Comparison of ENCODE assay signal across 8 cellular contexts in genomic region chr19:4455742-4456565, GRCh38. TPM values are rescaled to one million over a fixed set of nuclear protein-coding genes. Genes with fewer than 3 reads are reported as not detected.
DNase-seq lines count a peak whose midpoint lies in the region; ATAC-seq and TF ChIP-seq lines count a peak whose summit lies in the region.

No MANE protein-coding gene starts in this region.

- DNase-seq in AG04450 (ENCODE audit: low read depth, low spot score) (no peak), HAP-1 (ENCODE audit: low spot score in 2 of 2) (no peak), SK-MEL-5 (ENCODE audit: low read depth, low spot score) (peak; percentile 40), epithelial cell of esophagus (ENCODE audit: low read depth) (peak; percentile 16), natural killer cell (no peak)
- DNase-seq in activated CD4-positive, CD25-positive, alpha-beta regulatory T cell (lab: John Stamatoyannopoulos, UW), result no peak

- peaks cover 10% of the 10 kb centered on the region for H3K4me1 ChIP-seq in HAP-1

- CTCF ChIA-PET in AG04450 (lab: Charles Lee), result interaction anchor here (0.7 to 1.5 kb wide), 2 partner anchors 54 to 180 kb away, joined by 3 to 4 read pairs; partner anchors contain the start of gene CHAF1A

- peaks cover 20% of the 10 kb centered on the region for H3K36me3 ChIP-seq in HAP-1 (replicated peaks)

- intact Hi-C loops in natural killer cell (cut with micrococcal nuclease), result loop anchor here (5.0 kb wide), 1 partner anchor 209 kb away; the partner anchor contains the start of gene YJU2

- H3K4me1 Mint-ChIP-seq in natural killer cell, result peaks cover 10 to 28% of the 10 kb centered on the region in 2 donors

- ATAC-seq in natural killer cell (no peak), HG02852 (IDR thresholded peaks at IDR 0.05; ENCODE audit: unreplicated experiment) (no peak), GM18861 (IDR thresholded peaks at IDR 0.05; ENCODE audit: unreplicated experiment) (no peak)

- H3K27me3 ChIP-seq in AG04450 (ENCODE audit: control insufficient read depth, insufficient read depth, low read length), result no peaks in the 10 kb centered on the region
- no peaks in the 10 kb centered on the region for H3K27me3 ChIP-seq in HAP-1 (ENCODE audit: low read depth)

- no peaks in the 10 kb centered on the region for H3K36me3 Mint-ChIP-seq in natural killer cell

- H3K9me3 ChIP-seq in AG04450 (ENCODE audit: control insufficient read depth, insufficient read depth, low read length) (no peaks in the 10 kb centered on the region; the same call in 1 of the 2 replicates), HAP-1 (no peaks in the 10 kb centered on the region)

- in situ Hi-C loops in HAP-1 (cut with MboI; ENCODE audit: low sequenced_read_pairs) (no loop called here), SK-MEL-5 (cut with HindIII; ENCODE audit: low pct_unique_long_range_greater_than_20kb, low sequenced_read_pairs) (no loop called here)

- no peaks in the 10 kb centered on the region for H3K27me3 Mint-ChIP-seq in natural killer cell (ENCODE audit: low read depth in 2 of 2)

- H3K4me3 ChIP-seq in AG04450 (ENCODE audit: low read depth, low read length), result peak overlapping the region; percentile 84
- H3K4me3 ChIP-seq in HAP-1, result peak overlapping the region; percentile 54
- peak overlapping the region; percentile 84 for H3K4me3 ChIP-seq in epithelial cell of esophagus (ENCODE audit: low read length)

- H3K4me3 Mint-ChIP-seq in natural killer cell, result peak overlapping the region; percentile 94

- H3K27ac Mint-ChIP-seq in natural killer cell, result peak overlapping the region; percentile 89 to 97

- H3K9me3 Mint-ChIP-seq in natural killer cell, result no peaks in the 10 kb centered on the region

- POLR2A ChIA-PET in AG04450 (lab: Yijun Ruan, JAX), result interaction anchor here (0.8 to 3.5 kb wide), 8 partner anchors 11 to 151 kb away, joined by 3 to 23 read pairs (median 3); partner anchors contain the start of genes CHAF1A, FSD1 and HDGFL2

- peak overlapping the region; percentile 92 for H3K27ac ChIP-seq in AG04450 (ENCODE audit: low read depth, low read length)

- TF ChIP-seq CTCF in AG04450 (IDR thresholded peaks at IDR 0.05; ENCODE audit: low read depth, low read length), result peak; percentile 27
- TF ChIP-seq CTCF in epithelial cell of esophagus (IDR thresholded peaks at IDR 0.05; ENCODE audit: insufficient read depth, low read depth, low read length, missing control alignments), result no peak
- no peak for TF ChIP-seq CTCF in natural killer cell (IDR thresholded peaks at IDR 0.05)

RNA-seq across cellular contexts. Expression of gene UBXN6, which starts 1.6 kb away (rescaled TPM):
- 45.2 and 58.3 TPM in 2 replicates for polyA plus RNA-seq in AG04450 (2011; rRNA removed)
- polyA minus RNA-seq in AG04450 (2011; rRNA and poly(A)+ RNA removed), result 38.4 and 46.8 TPM in 2 replicates
- total RNA-seq in SK-MEL-5 (2014; rRNA removed; shearing (Covaris generic)), result 57.7 and 62.3 TPM in 2 replicates
- polyA plus RNA-seq in SK-MEL-5 (2015; cell fraction: cytosol; rRNA removed), result 81.8 and 119 TPM in 2 replicates
- 77.4 and 82.7 TPM in 2 replicates for polyA plus RNA-seq in SK-MEL-5 (2015; cell fraction: nucleus; rRNA removed)
- total RNA-seq in natural killer cell, result 10 to 100 TPM; 54.3 to 67.7 (median 63.3) TPM

RNA-seq across cellular contexts. Expression of gene HDGFL2, which starts 16.1 kb away (rescaled TPM):
- polyA plus RNA-seq in AG04450 (2011; rRNA removed), result 23.5 and 28.2 TPM in 2 replicates
- polyA minus RNA-seq in AG04450 (2011; rRNA and poly(A)+ RNA removed), result 25.2 and 26.3 TPM in 2 replicates
- total RNA-seq in SK-MEL-5 (2014; rRNA removed; shearing (Covaris generic)), result 24.5 and 25.2 TPM in 2 replicates
- 53.2 and 60.4 TPM in 2 replicates for polyA plus RNA-seq in SK-MEL-5 (2015; cell fraction: cytosol; rRNA removed)
- polyA plus RNA-seq in SK-MEL-5 (2015; cell fraction: nucleus; rRNA removed), result 48.3 and 69.7 TPM in 2 replicates
- 10 to 100 TPM; 28.7 to 43.6 (median 29.8) TPM for total RNA-seq in natural killer cell

RNA-seq across cellular contexts. Expression of gene CHAF1A, which starts 53.5 kb away (rescaled TPM):
- polyA plus RNA-seq in AG04450 (2011; rRNA removed), result 5.0 and 6.0 TPM in 2 replicates
- 5.1 and 6.6 TPM in 2 replicates for polyA minus RNA-seq in AG04450 (2011; rRNA and poly(A)+ RNA removed)
- total RNA-seq in SK-MEL-5 (2014; rRNA removed; shearing (Covaris generic)), result 14.5 and 19.4 TPM in 2 replicates
- polyA plus RNA-seq in SK-MEL-5 (2015; cell fraction: cytosol; rRNA removed), result 41.5 and 56.9 TPM in 2 replicates
- 50.2 and 72.0 TPM in 2 replicates for polyA plus RNA-seq in SK-MEL-5 (2015; cell fraction: nucleus; rRNA removed)
- total RNA-seq in natural killer cell, result 10 to 100 TPM; 34.4 to 40.8 (median 35.2) TPM

RNA-seq across cellular contexts. Expression of gene SH3GL1, which starts 55.6 kb away (rescaled TPM):
- 40.2 and 57.9 TPM in 2 replicates for polyA plus RNA-seq in AG04450 (2011; rRNA removed)
- polyA minus RNA-seq in AG04450 (2011; rRNA and poly(A)+ RNA removed), result 34.1 and 38.5 TPM in 2 replicates
- total RNA-seq in SK-MEL-5 (2014; rRNA removed; shearing (Covaris generic)), result 33.0 and 37.6 TPM in 2 replicates
- polyA plus RNA-seq in SK-MEL-5 (2015; cell fraction: cytosol; rRNA removed), result 94.1 and 101 TPM in 2 replicates
- 36.7 and 42.3 TPM in 2 replicates for polyA plus RNA-seq in SK-MEL-5 (2015; cell fraction: nucleus; rRNA removed)
- 10 to 100 TPM; 43.9 to 55.7 (median 49.2) TPM for total RNA-seq in natural killer cell

Comparison
In these comparisons a context has a peak if more than half of its experiments do, and no peak if none do; other contexts are left out.
1. DNase-seq: peak in SK-MEL-5 (single experiment) and epithelial cell of esophagus (single experiment); none in AG04450 (single experiment), HAP-1 (0 of 2), natural killer cell (single experiment) and activated CD4-positive, CD25-positive, alpha-beta regulatory T cell (0 of 4).
2. Peak in every context shown above with its lines, with median percentiles within 50 percentile points of each other: H3K4me3 ChIP-seq.